ENCODE assay signal across 9 cellular contexts in the genomic region with DNA sequence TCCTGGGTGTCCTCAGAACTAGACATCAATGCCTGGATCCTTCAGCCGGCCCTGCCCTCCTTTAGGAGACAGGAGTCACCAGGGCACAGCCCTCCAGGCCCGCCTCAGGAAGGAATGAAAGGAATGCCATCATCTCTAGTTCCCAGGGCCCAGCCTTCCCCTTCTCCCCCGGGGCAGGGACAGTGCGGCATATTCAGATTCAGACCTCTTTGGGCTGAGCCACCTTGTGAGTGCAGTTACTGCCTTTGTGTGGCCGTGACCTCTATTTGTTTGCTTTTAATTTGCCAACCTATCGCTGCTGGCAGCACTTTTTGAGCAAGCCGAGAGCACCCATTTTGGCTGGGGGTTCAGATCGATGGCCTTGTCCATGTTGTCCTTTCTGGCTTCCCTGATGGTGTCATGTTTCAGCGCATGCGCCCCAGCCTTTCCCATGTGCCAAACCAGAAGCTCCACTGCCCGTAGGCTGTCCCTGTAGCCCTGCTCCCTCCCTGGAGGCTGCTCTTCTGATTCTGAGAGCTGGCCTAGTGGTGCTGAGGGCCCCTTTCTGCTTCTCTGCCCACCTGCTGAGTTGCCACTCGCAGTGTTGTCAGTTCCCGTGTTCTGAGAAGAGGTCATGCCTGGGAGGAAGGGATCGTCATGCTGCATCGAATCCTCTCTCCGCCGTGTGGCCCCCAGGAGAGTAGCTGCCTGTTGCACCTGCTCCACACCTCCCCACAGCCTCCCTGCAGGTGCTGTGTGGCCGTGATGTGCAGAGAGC. TPM values are rescaled to one million over a fixed set of nuclear protein-coding genes. Genes with fewer than 3 reads are reported as not detected.
A peak's percentile ranks its signal among the peaks of the same experiment; 100 is the strongest.
DNase-seq lines count a peak whose midpoint lies in the region; ATAC-seq and TF ChIP-seq lines count a peak whose summit lies in the region.
"Had no signal": no experiment of that assay in that cellular context is flagged by ENCODE, and none has a peak within 500 bp of the region (broad histone marks: within the 10 kb centered on the region; RNA-seq: fewer than 3 reads in every experiment).

No MANE protein-coding gene starts in this region.

- no peak overlapping the region for H3K9ac ChIP-seq in SK-N-SH

- H3K27ac Mint-ChIP-seq in activated naive CD8-positive, alpha-beta T cell treated with anti-CD3 and anti-CD28 coated beads, Interleukin-2, amount 50 U/mL, for 24 hours, result no peak overlapping the region

- H3K9me3 Mint-ChIP-seq in activated naive CD8-positive, alpha-beta T cell treated with anti-CD3 and anti-CD28 coated beads, Interleukin-2, amount 50 U/mL, for 24 hours, result no peaks in the 10 kb centered on the region

- TF ChIP-seq RAD21 in SK-N-SH (IDR thresholded peaks at IDR 0.05; ENCODE audit: low read length), result no peak

- no peak overlapping the region for H2AFZ ChIP-seq in SK-N-SH (ENCODE audit: low read depth)

- H3K27ac ChIP-seq in SK-N-SH (ENCODE audit: low read depth in 2 of 2, low read length in 1 of 2) (no peak overlapping the region), upper lobe of right lung (no peak overlapping the region)
- H3K27ac ChIP-seq: vagina had no signal

- no peaks in the 10 kb centered on the region for H3K79me2 ChIP-seq in SK-N-SH (ENCODE audit: insufficient read depth)

- no peak for DNase-seq in SK-N-SH
- DNase-seq in astrocyte of the hippocampus (ENCODE audit: low read depth, low spot score), result peak; percentile 74
- peak; percentile 42 for DNase-seq in kidney glomerular epithelial cell (lab: John Stamatoyannopoulos, UW)
- DNase-seq in upper lobe of right lung, result peak; percentile 82
- DNase-seq in NCI-H82 (lab: John Stamatoyannopoulos, UW), result no peak
- DNase-seq in activated naive CD8-positive, alpha-beta T cell treated with anti-CD3 and anti-CD28 coated beads, Interleukin-2, amount 50 U/mL, for 24 hours, result no peak

- H3K4me1 Mint-ChIP-seq in activated naive CD8-positive, alpha-beta T cell treated with anti-CD3 and anti-CD28 coated beads, Interleukin-2, amount 50 U/mL, for 24 hours, result no peaks in the 10 kb centered on the region

- H3K36me3 ChIP-seq in SK-N-SH (replicated peaks in 1 of 2; ENCODE audit: control insufficient read depth in 1 of 2, insufficient read depth in 2 of 2, low read length in 1 of 2) (peaks cover 11 to 58% of the 10 kb centered on the region in 2 experiments), upper lobe of right lung (peaks cover 75% of the 10 kb centered on the region)

- WGBS in SK-N-SH (ENCODE audit: low lambda C conversion rate), result 75% methylated on average over 14 of the region's 18 CpGs

- CTCF ChIA-PET in SK-N-SH (lab: Yijun Ruan, JAX), result interaction anchor here (0.9 to 1.5 kb wide), 2 partner anchors 25 to 119 kb away, joined by 4 read pairs; partner anchors contain the start of gene ANKRD39

- peaks cover 27% of the 10 kb centered on the region for H3K36me3 Mint-ChIP-seq in activated naive CD8-positive, alpha-beta T cell treated with anti-CD3 and anti-CD28 coated beads, Interleukin-2, amount 50 U/mL, for 24 hours (ENCODE audit: low read depth)

- no peaks in the 10 kb centered on the region for H3K27me3 Mint-ChIP-seq in activated naive CD8-positive, alpha-beta T cell treated with anti-CD3 and anti-CD28 coated beads, Interleukin-2, amount 50 U/mL, for 24 hours

- no peaks in the 10 kb centered on the region for H4K20me1 ChIP-seq in SK-N-SH (ENCODE audit: insufficient read depth)

- TF ChIP-seq EP300 in SK-N-SH (IDR thresholded peaks at IDR 0.05; ENCODE audit: borderline replicate concordance in 1 of 2, low read depth in 1 of 2, low read length in 1 of 2), result no peak

- H3K27me3 ChIP-seq in SK-N-SH (ENCODE audit: insufficient read depth) (no peaks in the 10 kb centered on the region), upper lobe of right lung (no peaks in the 10 kb centered on the region)
- H3K27me3 ChIP-seq: vagina had no signal

- no peak overlapping the region for H3K4me2 ChIP-seq in SK-N-SH

- H3K4me3 ChIP-seq in SK-N-SH (ENCODE audit: low read depth in 2 of 2, low read length in 1 of 2), result no peak overlapping the region
- H3K4me3 ChIP-seq in upper lobe of right lung, result no peak overlapping the region
- H3K4me3 ChIP-seq: vagina had no signal

- H3F3A ChIP-seq in SK-N-SH (replicated peaks; ENCODE audit: insufficient read depth), result no peaks in the 10 kb centered on the region

- H3K9me3 ChIP-seq in SK-N-SH, result no peaks in the 10 kb centered on the region
- H3K9me3 ChIP-seq in upper lobe of right lung, result no peaks in the 10 kb centered on the region
- H3K9me3 ChIP-seq: vagina had no signal

- ATAC-seq in SK-N-SH treated with all-trans-retinoic acid at 6 μM for 48 hours (peak; percentile 56), upper lobe of right lung (peak; percentile 78), HG02981 (IDR thresholded peaks at IDR 0.05; ENCODE audit: unreplicated experiment) (no peak)
- no peak for ATAC-seq in activated naive CD8-positive, alpha-beta T cell treated with anti-CD3 and anti-CD28 coated beads, Interleukin-2, amount 50 U/mL, for 24 hours

- H3K4me3 Mint-ChIP-seq in activated naive CD8-positive, alpha-beta T cell treated with anti-CD3 and anti-CD28 coated beads, Interleukin-2, amount 50 U/mL, for 24 hours, result no peak overlapping the region

- intact Hi-C loops in upper lobe of right lung (cut with DNase I), result no loop called here

- POLR2A ChIA-PET in SK-N-SH (lab: Yijun Ruan, JAX), result no interaction called here

- H3K9me2 ChIP-seq in SK-N-SH, result no peaks in the 10 kb centered on the region

- H3K4me1 ChIP-seq in SK-N-SH (ENCODE audit: control insufficient read depth in 1 of 2, insufficient read depth in 2 of 2, low read depth in 1 of 2, low read length in 1 of 2) (no peaks in the 10 kb centered on the region; a peak in 1 of 4 replicates), upper lobe of right lung (peaks cover 10% of the 10 kb centered on the region)

- no peak for TF ChIP-seq CTCF in SK-N-SH (IDR thresholded peaks at IDR 0.05)
- TF ChIP-seq CTCF in upper lobe of right lung (IDR thresholded peaks at IDR 0.05), result no peak

TF ChIP-seq in SK-N-SH treated with all-trans-retinoic acid at 6 μM for 48 hours, 23 proteins besides CTCF, POLR2A, EP300 and RAD21 (continues in another document):
- TF ChIP-seq ZNF8 (CRISPR knock-in tag; IDR thresholded peaks at IDR 0.05) (no peak), ESRRG (CRISPR knock-in tag; IDR thresholded peaks at IDR 0.05) (no peak), SNAI2 (CRISPR knock-in tag; IDR thresholded peaks at IDR 0.05) (no peak), ZNF565 (CRISPR knock-in tag; conservative IDR thresholded peaks at IDR 0.05; ENCODE audit: low read depth) (no peak)
- TF ChIP-seq, protein P1, sequence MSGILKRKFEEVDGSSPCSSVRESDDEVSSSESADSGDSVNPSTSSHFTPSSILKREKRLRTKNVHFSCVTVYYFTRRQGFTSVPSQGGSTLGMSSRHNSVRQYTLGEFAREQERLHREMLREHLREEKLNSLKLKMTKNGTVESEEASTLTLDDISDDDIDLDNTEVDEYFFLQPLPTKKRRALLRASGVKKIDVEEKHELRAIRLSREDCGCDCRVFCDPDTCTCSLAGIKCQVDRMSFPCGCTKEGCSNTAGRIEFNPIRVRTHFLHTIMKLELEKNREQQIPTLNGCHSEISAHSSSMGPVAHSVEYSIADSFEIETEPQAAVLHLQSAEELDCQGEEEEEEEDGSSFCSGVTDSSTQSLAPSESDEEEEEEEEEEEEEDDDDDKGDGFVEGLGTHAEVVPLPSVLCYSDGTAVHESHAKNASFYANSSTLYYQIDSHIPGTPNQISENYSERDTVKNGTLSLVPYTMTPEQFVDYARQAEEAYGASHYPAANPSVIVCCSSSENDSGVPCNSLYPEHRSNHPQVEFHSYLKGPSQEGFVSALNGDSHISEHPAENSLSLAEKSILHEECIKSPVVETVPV (CRISPR knock-in tag; IDR thresholded peaks at IDR 0.05), result no peak

TF ChIP-seq in SK-N-SH, 30 proteins besides CTCF, POLR2A, EP300 and RAD21:
- TF ChIP-seq TAF1 (IDR thresholded peaks at IDR 0.05; ENCODE audit: borderline replicate concordance, low read depth, low read length) (no peak), GABPA (IDR thresholded peaks at IDR 0.05; ENCODE audit: low read depth) (no peak), NFIC (IDR thresholded peaks at IDR 0.05; ENCODE audit: borderline replicate concordance) (no peak)

RNA-seq across cellular contexts. Expression of gene ANKRD23, which starts 10.9 kb away (rescaled TPM):
- polyA plus RNA-seq in SK-N-SH (2012; rRNA removed), result 3.1 and 3.8 TPM in 2 replicates
- polyA plus RNA-seq in SK-N-SH (2012; cell fraction: cytosol; rRNA removed), result 0.62 and 1.2 TPM in 2 replicates
- 20.3 and 22.2 TPM in 2 replicates for polyA plus RNA-seq in SK-N-SH (2012; cell fraction: nucleus; rRNA removed)
- 1.7 TPM for total RNA-seq in upper lobe of right lung

RNA-seq across cellular contexts. Expression of gene CNNM3, which starts 16.9 kb away (rescaled TPM):
- 9.3 and 14.7 TPM in 2 replicates for polyA plus RNA-seq in SK-N-SH (2012; rRNA removed)
- polyA plus RNA-seq in SK-N-SH (2012; cell fraction: cytosol; rRNA removed), result 5.6 and 7.1 TPM in 2 replicates
- polyA plus RNA-seq in SK-N-SH (2012; cell fraction: nucleus; rRNA removed), result 15.2 and 18.5 TPM in 2 replicates
- total RNA-seq in upper lobe of right lung, result 34.1 TPM

RNA-seq across cellular contexts. Expression of gene ANKRD39, which starts 24.9 kb away (rescaled TPM):
- polyA plus RNA-seq in SK-N-SH (2012; rRNA removed), result 11.8 and 13.4 TPM in 2 replicates
- 7.2 and 10.5 TPM in 2 replicates for polyA plus RNA-seq in SK-N-SH (2012; cell fraction: cytosol; rRNA removed)
- polyA plus RNA-seq in SK-N-SH (2012; cell fraction: nucleus; rRNA removed), result 18.7 and 27.3 TPM in 2 replicates
- total RNA-seq in upper lobe of right lung, result 8.6 TPM

RNA-seq across cellular contexts. Expression of gene SEMA4C, which starts 37.0 kb away (rescaled TPM):
- polyA plus RNA-seq in SK-N-SH (2012; rRNA removed), result 34.8 and 40.9 TPM in 2 replicates
- 13.7 and 21.8 TPM in 2 replicates for polyA plus RNA-seq in SK-N-SH (2012; cell fraction: cytosol; rRNA removed)
- polyA plus RNA-seq in SK-N-SH (2012; cell fraction: nucleus; rRNA removed), result 70.5 and 71.1 TPM in 2 replicates
- 37.7 TPM for total RNA-seq in upper lobe of right lung

Comparison
In these comparisons a context has a peak if more than half of its experiments do, and no peak if none do; other contexts are left out.
1. ATAC-seq: peak in SK-N-SH treated with all-trans-retinoic acid at 6 μM for 48 hours (single experiment) and upper lobe of right lung (single experiment); none in HG02981 (single experiment) and activated naive CD8-positive, alpha-beta T cell treated with anti-CD3 and anti-CD28 coated beads, Interleukin-2, amount 50 U/mL, for 24 hours (single experiment).
2. DNase-seq: peak in astrocyte of the hippocampus (single experiment), kidney glomerular epithelial cell (single experiment) and upper lobe of right lung (single experiment); none in SK-N-SH (single experiment), NCI-H82 (single experiment) and activated naive CD8-positive, alpha-beta T cell treated with anti-CD3 and anti-CD28 coated beads, Interleukin-2, amount 50 U/mL, for 24 hours (single experiment).